Comparison of ENCODE assay signal across 20 cellular contexts in the genomic region with DNA sequence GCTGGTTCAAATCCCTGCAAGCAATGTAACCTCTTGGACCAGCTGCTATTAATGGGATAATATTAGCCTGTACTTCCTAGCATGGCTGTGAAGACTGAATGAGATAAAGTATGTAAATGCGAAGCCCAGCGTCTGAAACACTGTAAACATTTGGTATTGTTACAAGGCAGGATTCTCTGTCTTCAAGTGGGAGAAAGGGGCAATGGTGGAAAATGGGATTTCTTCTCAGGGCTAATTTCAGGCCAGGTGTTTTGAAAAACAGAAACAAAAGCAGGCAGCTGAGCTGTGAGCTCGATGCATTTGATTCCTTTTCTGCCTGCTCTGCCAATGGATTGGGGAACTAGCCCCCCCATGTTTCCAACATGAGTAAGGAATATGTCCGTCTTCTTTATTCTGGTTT.
A peak's percentile ranks its signal among the peaks of the same experiment; 100 is the strongest.
DNase-seq lines count a peak whose midpoint lies in the region; ATAC-seq and TF ChIP-seq lines count a peak whose summit lies in the region.
"Had no signal": no experiment of that assay in that cellular context is flagged by ENCODE, and none has a peak within 500 bp of the region (broad histone marks: within the 10 kb centered on the region; RNA-seq: fewer than 3 reads in every experiment).

No MANE protein-coding gene starts in this region.

- peaks cover 16% of the 10 kb centered on the region for H3K4me1 ChIP-seq in HUES48 (ENCODE audit: control insufficient read depth, insufficient read depth, low read length)
- no peaks in the 10 kb centered on the region for H3K4me1 ChIP-seq in testis
- no peaks in the 10 kb centered on the region for H3K4me1 ChIP-seq in ascending aorta

- 72 to 73% methylated on average over 4 of the region's 4 CpGs for WGBS in testis, 2 donors

- DNase-seq in NCI-H1105 treated with DMSO at 0.1 percent for 48 hours (lab: John Stamatoyannopoulos, UW) (peak; percentile 94), WTC11 (ENCODE audit: low spot score) (no peak), testis (no peak), ascending aorta (ENCODE audit: low spot score in 2 of 2) (no peak)
- DNase-seq in CD4-positive, alpha-beta T cell = no peak
- DNase-seq: C1 segment of cervical spinal cord; CD8-positive, alpha-beta memory T cell; DMS 273 treated with DMSO at 0.1 percent for 48 hours; DMS79 treated with DMSO at 0.1 percent for 48 hours; Kasumi-1; NCI-H1092 treated with DMSO at 0.1 percent for 48 hours; NCI-H1694; NCI-H2081; NCI-H524; Right ventricle myocardium superior; T-cell had no signal

- H3K9me3 ChIP-seq in HUES48 (ENCODE audit: control insufficient read depth, insufficient read depth, low read length) = no peaks in the 10 kb centered on the region; the same call in 1 of the 2 replicates
- H3K9me3 ChIP-seq in testis = no peaks in the 10 kb centered on the region
- no peaks in the 10 kb centered on the region for H3K9me3 ChIP-seq in ascending aorta
- H3K9me3 ChIP-seq in CD4-positive, alpha-beta T cell (ENCODE audit: control insufficient read depth, low read length) = no peaks in the 10 kb centered on the region

- peaks cover 30% of the 10 kb centered on the region for H3K4me1 Mint-ChIP-seq in WTC11
- H3K4me1 Mint-ChIP-seq in stimulated activated memory B cell treated with anti-CD40 and anti-IgM and Interleukin-4, amounts not matched to agents 10 μg/mL and 1 μg/mL and 100 μg/mL, for 72 hours = no peaks in the 10 kb centered on the region
- no peaks in the 10 kb centered on the region for H3K4me1 Mint-ChIP-seq in CD4-positive, alpha-beta T cell (ENCODE audit: low read depth)
- H3K4me1 Mint-ChIP-seq: CD8-positive, alpha-beta memory T cell; T-cell had no signal

- TF ChIP-seq CTCF in WTC11 (IDR thresholded peaks at IDR 0.05) = no peak
- TF ChIP-seq CTCF in testis (IDR thresholded peaks at IDR 0.05) = no peak
- TF ChIP-seq CTCF in ascending aorta (IDR thresholded peaks at IDR 0.05) = no peak
- TF ChIP-seq CTCF in CD4-positive, alpha-beta T cell (IDR thresholded peaks at IDR 0.05) = no peak

- peaks cover 27% of the 10 kb centered on the region for H3K9me3 Mint-ChIP-seq in WTC11
- peaks cover 10% of the 10 kb centered on the region for H3K9me3 Mint-ChIP-seq in stimulated activated memory B cell treated with anti-CD40 and anti-IgM and Interleukin-4, amounts not matched to agents 10 μg/mL and 1 μg/mL and 100 μg/mL, for 72 hours
- H3K9me3 Mint-ChIP-seq in CD4-positive, alpha-beta T cell = peaks cover 16% of the 10 kb centered on the region

- peak overlapping the region; percentile 41; the same call in 1 of the 2 replicates for H3K9ac ChIP-seq in HUES48 (ENCODE audit: low read depth, low read length)

- H3K4me3 ChIP-seq in HUES48 (ENCODE audit: low read depth, low read length) (no peak overlapping the region; the same call in 1 of the 2 replicates), testis (no peak overlapping the region), ascending aorta (no peak overlapping the region)
- H3K4me3 ChIP-seq: K562 had no signal

- TF ChIP-seq POLR2A in testis (IDR thresholded peaks at IDR 0.05) = no peak

- POLR2A ChIA-PET in WTC11 (lab: Charles Lee) = interaction anchor here (0.6 kb wide), 1 partner anchor 383 kb away, joined by 3 read pairs; no protein-coding TSS in a partner anchor
- POLR2A ChIA-PET in CD4-positive, alpha-beta T cell (lab: Charles Lee) = no interaction called here

- H3K36me3 ChIP-seq in HUES48 (ENCODE audit: control insufficient read depth, insufficient read depth, low read length) (no peaks in the 10 kb centered on the region), testis (ENCODE audit: low read depth, missing control alignments) (no peaks in the 10 kb centered on the region), ascending aorta (no peaks in the 10 kb centered on the region)

- intact Hi-C loops in testis (cut with DNase I; ENCODE audit: low total_unique reads) (no loop called here), ascending aorta (cut with DNase I) (no loop called here)
- intact Hi-C loops in CD4-positive, alpha-beta T cell (cut with DNase I, micrococcal nuclease) = no loop called here

- H3K27me3 Mint-ChIP-seq in WTC11 (ENCODE audit: low read depth) = peaks cover 5% of the 10 kb centered on the region
- H3K27me3 Mint-ChIP-seq in stimulated activated memory B cell treated with anti-CD40 and anti-IgM and Interleukin-4, amounts not matched to agents 10 μg/mL and 1 μg/mL and 100 μg/mL, for 72 hours = no peaks in the 10 kb centered on the region
- H3K27me3 Mint-ChIP-seq in CD4-positive, alpha-beta T cell = no peaks in the 10 kb centered on the region
- H3K27me3 Mint-ChIP-seq: CD8-positive, alpha-beta memory T cell; T-cell had no signal

- no peak for ATAC-seq in WTC11
- ATAC-seq in stimulated activated memory B cell treated with anti-CD40 and anti-IgM and Interleukin-4, amounts not matched to agents 10 μg/mL and 1 μg/mL and 100 μg/mL, for 72 hours = no peak
- ATAC-seq in CD4-positive, alpha-beta T cell (ENCODE audit: poor library complexity) = no peak
- ATAC-seq: K562, T-cell had no signal

- no peak overlapping the region for H3K4me3 Mint-ChIP-seq in WTC11
- no peak overlapping the region for H3K4me3 Mint-ChIP-seq in stimulated activated memory B cell treated with anti-CD40 and anti-IgM and Interleukin-4, amounts not matched to agents 10 μg/mL and 1 μg/mL and 100 μg/mL, for 72 hours
- no peak overlapping the region for H3K4me3 Mint-ChIP-seq in CD4-positive, alpha-beta T cell
- H3K4me3 Mint-ChIP-seq: CD8-positive, alpha-beta memory T cell; T-cell had no signal

- H3K27ac ChIP-seq in HUES48 (ENCODE audit: low read depth, low read length) (peak overlapping the region; percentile 91), testis (no peak overlapping the region), ascending aorta (no peak overlapping the region)
- H3K27ac ChIP-seq in CD4-positive, alpha-beta T cell (ENCODE audit: low read depth, low read length) = no peak overlapping the region
- H3K27ac ChIP-seq: HL-60 had no signal

- H3K27me3 ChIP-seq in HUES48 (ENCODE audit: control insufficient read depth, insufficient read depth, low read length) (no peaks in the 10 kb centered on the region), testis (no peaks in the 10 kb centered on the region), ascending aorta (no peaks in the 10 kb centered on the region)
- H3K27me3 ChIP-seq in CD4-positive, alpha-beta T cell (ENCODE audit: control insufficient read depth, insufficient read depth, low read length) = no peaks in the 10 kb centered on the region

- CTCF ChIA-PET in WTC11 (lab: Charles Lee) = interaction anchor here (1.4 kb wide), 1 partner anchor 18 kb away, joined by 5 read pairs; no protein-coding TSS in a partner anchor
- CTCF ChIA-PET in CD4-positive, alpha-beta T cell (lab: Charles Lee) = no interaction called here

- H3K36me3 Mint-ChIP-seq in WTC11 = no peaks in the 10 kb centered on the region
- H3K36me3 Mint-ChIP-seq in stimulated activated memory B cell treated with anti-CD40 and anti-IgM and Interleukin-4, amounts not matched to agents 10 μg/mL and 1 μg/mL and 100 μg/mL, for 72 hours = no peaks in the 10 kb centered on the region
- H3K36me3 Mint-ChIP-seq in CD4-positive, alpha-beta T cell (ENCODE audit: low read depth) = no peaks in the 10 kb centered on the region
- H3K36me3 Mint-ChIP-seq: CD8-positive, alpha-beta memory T cell; T-cell had no signal

- peak overlapping the region; percentile 83 for H3K27ac Mint-ChIP-seq in WTC11
- H3K27ac Mint-ChIP-seq in stimulated activated memory B cell treated with anti-CD40 and anti-IgM and Interleukin-4, amounts not matched to agents 10 μg/mL and 1 μg/mL and 100 μg/mL, for 72 hours = no peak overlapping the region
- no peak overlapping the region for H3K27ac Mint-ChIP-seq in CD4-positive, alpha-beta T cell
- H3K27ac Mint-ChIP-seq: CD8-positive, alpha-beta memory T cell; T-cell had no signal

TF ChIP-seq in WTC11, 78 proteins besides CTCF, POLR2A, EP300 and RAD21 (continues in another document):
- TF ChIP-seq, protein P1, sequence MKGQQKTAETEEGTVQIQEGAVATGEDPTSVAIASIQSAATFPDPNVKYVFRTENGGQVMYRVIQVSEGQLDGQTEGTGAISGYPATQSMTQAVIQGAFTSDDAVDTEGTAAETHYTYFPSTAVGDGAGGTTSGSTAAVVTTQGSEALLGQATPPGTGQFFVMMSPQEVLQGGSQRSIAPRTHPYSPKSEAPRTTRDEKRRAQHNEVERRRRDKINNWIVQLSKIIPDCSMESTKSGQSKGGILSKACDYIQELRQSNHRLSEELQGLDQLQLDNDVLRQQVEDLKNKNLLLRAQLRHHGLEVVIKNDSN (CRISPR knock-in tag; IDR thresholded peaks at IDR 0.05) = no peak
- TF ChIP-seq, protein P2, sequence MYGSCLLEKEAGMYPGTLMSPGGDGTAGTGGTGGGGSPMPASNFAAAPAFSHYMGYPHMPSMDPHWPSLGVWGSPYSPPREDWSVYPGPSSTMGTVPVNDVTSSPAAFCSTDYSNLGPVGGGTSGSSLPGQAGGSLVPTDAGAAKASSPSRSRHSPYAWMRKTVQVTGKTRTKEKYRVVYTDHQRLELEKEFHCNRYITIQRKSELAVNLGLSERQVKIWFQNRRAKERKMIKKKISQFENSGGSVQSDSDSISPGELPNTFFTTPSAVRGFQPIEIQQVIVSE (CRISPR knock-in tag; IDR thresholded peaks at IDR 0.05; ENCODE audit: borderline replicate concordance) = no peak
- TF ChIP-seq AR (CRISPR knock-in tag; IDR thresholded peaks at IDR 0.05) = no peak
- TF ChIP-seq ESRRA (CRISPR knock-in tag; IDR thresholded peaks at IDR 0.05; ENCODE audit: borderline replicate concordance) = no peak
